ENCODE assay signal across 8 cellular contexts in genomic region chr9:115591584-115591984, GRCh38.
DNase-seq lines count a peak whose midpoint lies in the region; ATAC-seq and TF ChIP-seq lines count a peak whose summit lies in the region.

No MANE protein-coding gene starts in this region.

- peaks cover 44% of the 10 kb centered on the region for H3K4me1 ChIP-seq in A673 (ENCODE audit: insufficient read depth, low read length, poor library complexity, severe bottlenecking)
- H3K4me1 ChIP-seq in mesodermal cell (ENCODE audit: control insufficient read depth, insufficient read depth, low read length, poor library complexity, severe bottlenecking), result peaks cover 35% of the 10 kb centered on the region

- no peaks in the 10 kb centered on the region for H3K9me3 Mint-ChIP-seq in activated T-cell treated with anti-CD3 and anti-CD28 coated beads, Interleukin-2, amount 50 U/mL, for 4 hours

- no peak overlapping the region for H3K4me3 Mint-ChIP-seq in activated T-cell treated with anti-CD3 and anti-CD28 coated beads, Interleukin-2, amount 50 U/mL, for 4 hours

- H3K27me3 ChIP-seq in A673 (replicated peaks; ENCODE audit: insufficient read depth, low read depth, low read length, poor library complexity), result no peaks in the 10 kb centered on the region

- intact Hi-C loops in A673 (cut with micrococcal nuclease; ENCODE audit: unreplicated experiment), result loop anchor here (5.0 kb wide), 3 partner anchors 561 to 1271 kb away; partner anchors contain the start of gene PAPPA

- TF ChIP-seq CTCF in A673 (conservative IDR thresholded peaks at IDR 0.05; ENCODE audit: low read depth, low read length) (peak; percentile 79), epithelial cell of esophagus (IDR thresholded peaks at IDR 0.05; ENCODE audit: insufficient read depth, low read depth, low read length, missing control alignments) (peak; percentile 98)

- H3K36me3 Mint-ChIP-seq in activated T-cell treated with anti-CD3 and anti-CD28 coated beads, Interleukin-2, amount 50 U/mL, for 4 hours (ENCODE audit: insufficient read depth), result no peaks in the 10 kb centered on the region

- H3K36me3 ChIP-seq in A673 (ENCODE audit: insufficient read depth, low read length, poor library complexity, severe bottlenecking) (no peaks in the 10 kb centered on the region), mesodermal cell (ENCODE audit: control insufficient read depth, insufficient read depth, low read length) (no peaks in the 10 kb centered on the region)

- CTCF ChIA-PET in A673 (lab: Charles Lee), result interaction anchor here (0.6 to 1.9 kb wide), 5 partner anchors 25 to 1102 kb away, joined by 3 to 8 read pairs (median 4); no protein-coding TSS in a partner anchor

- H3K9me3 ChIP-seq in A673 (ENCODE audit: low read depth, low read length, poor library complexity, severe bottlenecking) (peaks cover 9% of the 10 kb centered on the region), mesodermal cell (ENCODE audit: control insufficient read depth, low read length) (no peaks in the 10 kb centered on the region)

- no TSS peak for BruUV-seq in A673 (replicated peaks; lab: Mats Ljungman, UMichigan)

- DNase-seq in A673 (ENCODE audit: low spot score), result peak; percentile 96
- DNase-seq in NCI-H1048 (lab: John Stamatoyannopoulos, UW), result peak; percentile 59
- peak; percentile 98 for DNase-seq in RPMI7951 (ENCODE audit: low read depth)
- peak; percentile 98 for DNase-seq in epithelial cell of esophagus (ENCODE audit: low read depth)
- no peak for DNase-seq in activated T-cell treated with anti-CD3 and anti-CD28 coated beads, Interleukin-2, amount 50 U/mL, for 4 hours

- POLR2A ChIA-PET in A673 (lab: Charles Lee; ENCODE audit: low non-redundant PET), result interaction anchor here (0.7 kb wide), 2 partner anchors 270 to 461 kb away, joined by 3 to 4 read pairs; no protein-coding TSS in a partner anchor

- peak; percentile 72 for ATAC-seq in GM18511 (IDR thresholded peaks at IDR 0.05; ENCODE audit: unreplicated experiment)
- no peak for ATAC-seq in activated T-cell treated with anti-CD3 and anti-CD28 coated beads, Interleukin-2, amount 50 U/mL, for 4 hours
- no peak for ATAC-seq in HG02852 (IDR thresholded peaks at IDR 0.05; ENCODE audit: unreplicated experiment)

- peaks cover 27% of the 10 kb centered on the region for H3K27me3 Mint-ChIP-seq in activated T-cell treated with anti-CD3 and anti-CD28 coated beads, Interleukin-2, amount 50 U/mL, for 4 hours (ENCODE audit: low read depth)

- H3K27ac ChIP-seq in A673 (ENCODE audit: low read depth, low read length, poor library complexity, severe bottlenecking) (peak overlapping the region; percentile 99), mesodermal cell (ENCODE audit: low read depth, low read length, severe bottlenecking) (peak overlapping the region; percentile 7)

- H3K4me3 ChIP-seq in A673 (ENCODE audit: low read depth, low read length, poor library complexity, severe bottlenecking), result no peak overlapping the region
- no peak overlapping the region for H3K4me3 ChIP-seq in epithelial cell of esophagus (ENCODE audit: low read length)
- no peak overlapping the region for H3K4me3 ChIP-seq in mesodermal cell (ENCODE audit: extremely low read depth, insufficient read depth, low read length, poor library complexity, severe bottlenecking)

- H3K4me1 Mint-ChIP-seq in activated T-cell treated with anti-CD3 and anti-CD28 coated beads, Interleukin-2, amount 50 U/mL, for 4 hours (ENCODE audit: low read depth), result no peaks in the 10 kb centered on the region

- WGBS in mesodermal cell (ENCODE audit: insufficient coverage in 2 of 2), 2 experiments, result 28 to 43% methylated on average over 2 to 3 of the region's 4 CpGs
